Comparison of ENCODE assay signal across 2 cellular contexts in the genomic region with DNA sequence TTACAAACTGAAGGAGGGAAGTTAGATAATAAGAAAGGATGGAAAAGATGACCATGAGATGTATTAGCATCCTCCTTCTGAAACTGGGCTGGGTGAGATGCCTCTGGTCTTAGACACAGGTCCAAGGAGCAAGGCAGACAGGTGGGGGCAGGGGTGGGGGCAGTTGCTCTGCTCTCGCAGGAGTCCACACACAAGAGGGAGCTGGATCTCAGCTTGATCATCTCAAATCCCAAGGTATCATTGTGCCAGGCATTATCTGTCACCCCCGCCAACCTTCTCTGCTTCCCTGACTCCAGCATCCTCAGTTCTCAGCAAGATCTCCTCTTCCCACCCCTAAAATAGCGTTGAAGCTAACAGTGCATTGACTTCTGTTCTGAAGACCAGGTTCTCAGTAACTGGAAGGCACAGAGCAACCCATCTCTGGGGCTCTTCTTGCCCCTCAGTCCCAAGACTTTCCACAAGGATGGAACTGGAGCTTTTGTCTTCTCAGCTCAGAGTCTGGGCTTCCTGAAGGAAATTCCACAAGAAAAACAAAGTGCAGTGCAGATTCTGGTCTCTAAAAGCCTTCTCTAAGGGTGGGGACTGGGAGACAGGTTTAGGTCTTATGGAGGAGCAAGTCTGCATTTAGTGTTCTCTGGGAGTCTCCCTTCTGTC.
TF ChIP-seq lines count a peak whose summit lies in the region.

No MANE protein-coding gene starts in this region.

TF ChIP-seq in HCT116, 20 proteins besides CTCF, POLR2A, EP300 and RAD21 (continued from another document):
- TF ChIP-seq, protein P1, sequence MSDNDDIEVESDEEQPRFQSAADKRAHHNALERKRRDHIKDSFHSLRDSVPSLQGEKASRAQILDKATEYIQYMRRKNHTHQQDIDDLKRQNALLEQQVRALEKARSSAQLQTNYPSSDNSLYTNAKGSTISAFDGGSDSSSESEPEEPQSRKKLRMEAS (IDR thresholded peaks at IDR 0.05): no peak
- TF ChIP-seq SRF (IDR thresholded peaks at IDR 0.05; ENCODE audit: low read depth) (no peak), YY1 (IDR thresholded peaks at IDR 0.05; ENCODE audit: extremely low read depth, insufficient replicate concordance, low read depth, low read length) (no peak), FOSL1 (IDR thresholded peaks at IDR 0.05; ENCODE audit: low read depth) (no peak), EGR1 (IDR thresholded peaks at IDR 0.05; ENCODE audit: low read depth) (no peak), POLR2AphosphoS5 (IDR thresholded peaks at IDR 0.05; ENCODE audit: low read depth, low read length) (no peak), ZNF274 (IDR thresholded peaks at IDR 0.05; ENCODE audit: low read depth, low read length) (no peak), SIN3A (IDR thresholded peaks at IDR 0.05; ENCODE audit: low read depth) (no peak), EZH2 (IDR thresholded peaks at IDR 0.05) (no peak)
- TF ChIP-seq, protein P2, sequence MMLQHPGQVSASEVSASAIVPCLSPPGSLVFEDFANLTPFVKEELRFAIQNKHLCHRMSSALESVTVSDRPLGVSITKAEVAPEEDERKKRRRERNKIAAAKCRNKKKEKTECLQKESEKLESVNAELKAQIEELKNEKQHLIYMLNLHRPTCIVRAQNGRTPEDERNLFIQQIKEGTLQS (IDR thresholded peaks at IDR 0.05): no peak
- TF ChIP-seq, protein P3, sequence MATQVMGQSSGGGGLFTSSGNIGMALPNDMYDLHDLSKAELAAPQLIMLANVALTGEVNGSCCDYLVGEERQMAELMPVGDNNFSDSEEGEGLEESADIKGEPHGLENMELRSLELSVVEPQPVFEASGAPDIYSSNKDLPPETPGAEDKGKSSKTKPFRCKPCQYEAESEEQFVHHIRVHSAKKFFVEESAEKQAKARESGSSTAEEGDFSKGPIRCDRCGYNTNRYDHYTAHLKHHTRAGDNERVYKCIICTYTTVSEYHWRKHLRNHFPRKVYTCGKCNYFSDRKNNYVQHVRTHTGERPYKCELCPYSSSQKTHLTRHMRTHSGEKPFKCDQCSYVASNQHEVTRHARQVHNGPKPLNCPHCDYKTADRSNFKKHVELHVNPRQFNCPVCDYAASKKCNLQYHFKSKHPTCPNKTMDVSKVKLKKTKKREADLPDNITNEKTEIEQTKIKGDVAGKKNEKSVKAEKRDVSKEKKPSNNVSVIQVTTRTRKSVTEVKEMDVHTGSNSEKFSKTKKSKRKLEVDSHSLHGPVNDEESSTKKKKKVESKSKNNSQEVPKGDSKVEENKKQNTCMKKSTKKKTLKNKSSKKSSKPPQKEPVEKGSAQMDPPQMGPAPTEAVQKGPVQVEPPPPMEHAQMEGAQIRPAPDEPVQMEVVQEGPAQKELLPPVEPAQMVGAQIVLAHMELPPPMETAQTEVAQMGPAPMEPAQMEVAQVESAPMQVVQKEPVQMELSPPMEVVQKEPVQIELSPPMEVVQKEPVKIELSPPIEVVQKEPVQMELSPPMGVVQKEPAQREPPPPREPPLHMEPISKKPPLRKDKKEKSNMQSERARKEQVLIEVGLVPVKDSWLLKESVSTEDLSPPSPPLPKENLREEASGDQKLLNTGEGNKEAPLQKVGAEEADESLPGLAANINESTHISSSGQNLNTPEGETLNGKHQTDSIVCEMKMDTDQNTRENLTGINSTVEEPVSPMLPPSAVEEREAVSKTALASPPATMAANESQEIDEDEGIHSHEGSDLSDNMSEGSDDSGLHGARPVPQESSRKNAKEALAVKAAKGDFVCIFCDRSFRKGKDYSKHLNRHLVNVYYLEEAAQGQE (IDR thresholded peaks at IDR 0.05; ENCODE audit: low read depth): no peak
- TF ChIP-seq, protein P4, sequence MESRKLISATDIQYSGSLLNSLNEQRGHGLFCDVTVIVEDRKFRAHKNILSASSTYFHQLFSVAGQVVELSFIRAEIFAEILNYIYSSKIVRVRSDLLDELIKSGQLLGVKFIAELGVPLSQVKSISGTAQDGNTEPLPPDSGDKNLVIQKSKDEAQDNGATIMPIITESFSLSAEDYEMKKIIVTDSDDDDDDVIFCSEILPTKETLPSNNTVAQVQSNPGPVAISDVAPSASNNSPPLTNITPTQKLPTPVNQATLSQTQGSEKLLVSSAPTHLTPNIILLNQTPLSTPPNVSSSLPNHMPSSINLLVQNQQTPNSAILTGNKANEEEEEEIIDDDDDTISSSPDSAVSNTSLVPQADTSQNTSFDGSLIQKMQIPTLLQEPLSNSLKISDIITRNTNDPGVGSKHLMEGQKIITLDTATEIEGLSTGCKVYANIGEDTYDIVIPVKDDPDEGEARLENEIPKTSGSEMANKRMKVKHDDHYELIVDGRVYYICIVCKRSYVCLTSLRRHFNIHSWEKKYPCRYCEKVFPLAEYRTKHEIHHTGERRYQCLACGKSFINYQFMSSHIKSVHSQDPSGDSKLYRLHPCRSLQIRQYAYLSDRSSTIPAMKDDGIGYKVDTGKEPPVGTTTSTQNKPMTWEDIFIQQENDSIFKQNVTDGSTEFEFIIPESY (IDR thresholded peaks at IDR 0.05; ENCODE audit: extremely low read depth, insufficient replicate concordance, low read length): no peak

TF ChIP-seq in WTC11, 78 proteins besides CTCF, POLR2A, EP300 and RAD21:
- TF ChIP-seq, protein P5, sequence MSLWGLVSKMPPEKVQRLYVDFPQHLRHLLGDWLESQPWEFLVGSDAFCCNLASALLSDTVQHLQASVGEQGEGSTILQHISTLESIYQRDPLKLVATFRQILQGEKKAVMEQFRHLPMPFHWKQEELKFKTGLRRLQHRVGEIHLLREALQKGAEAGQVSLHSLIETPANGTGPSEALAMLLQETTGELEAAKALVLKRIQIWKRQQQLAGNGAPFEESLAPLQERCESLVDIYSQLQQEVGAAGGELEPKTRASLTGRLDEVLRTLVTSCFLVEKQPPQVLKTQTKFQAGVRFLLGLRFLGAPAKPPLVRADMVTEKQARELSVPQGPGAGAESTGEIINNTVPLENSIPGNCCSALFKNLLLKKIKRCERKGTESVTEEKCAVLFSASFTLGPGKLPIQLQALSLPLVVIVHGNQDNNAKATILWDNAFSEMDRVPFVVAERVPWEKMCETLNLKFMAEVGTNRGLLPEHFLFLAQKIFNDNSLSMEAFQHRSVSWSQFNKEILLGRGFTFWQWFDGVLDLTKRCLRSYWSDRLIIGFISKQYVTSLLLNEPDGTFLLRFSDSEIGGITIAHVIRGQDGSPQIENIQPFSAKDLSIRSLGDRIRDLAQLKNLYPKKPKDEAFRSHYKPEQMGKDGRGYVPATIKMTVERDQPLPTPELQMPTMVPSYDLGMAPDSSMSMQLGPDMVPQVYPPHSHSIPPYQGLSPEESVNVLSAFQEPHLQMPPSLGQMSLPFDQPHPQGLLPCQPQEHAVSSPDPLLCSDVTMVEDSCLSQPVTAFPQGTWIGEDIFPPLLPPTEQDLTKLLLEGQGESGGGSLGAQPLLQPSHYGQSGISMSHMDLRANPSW (CRISPR knock-in tag; conservative IDR thresholded peaks at IDR 0.05; ENCODE audit: low read depth): no peak
- TF ChIP-seq TEAD1 (CRISPR knock-in tag; IDR thresholded peaks at IDR 0.05): no peak
- TF ChIP-seq, protein P6, sequence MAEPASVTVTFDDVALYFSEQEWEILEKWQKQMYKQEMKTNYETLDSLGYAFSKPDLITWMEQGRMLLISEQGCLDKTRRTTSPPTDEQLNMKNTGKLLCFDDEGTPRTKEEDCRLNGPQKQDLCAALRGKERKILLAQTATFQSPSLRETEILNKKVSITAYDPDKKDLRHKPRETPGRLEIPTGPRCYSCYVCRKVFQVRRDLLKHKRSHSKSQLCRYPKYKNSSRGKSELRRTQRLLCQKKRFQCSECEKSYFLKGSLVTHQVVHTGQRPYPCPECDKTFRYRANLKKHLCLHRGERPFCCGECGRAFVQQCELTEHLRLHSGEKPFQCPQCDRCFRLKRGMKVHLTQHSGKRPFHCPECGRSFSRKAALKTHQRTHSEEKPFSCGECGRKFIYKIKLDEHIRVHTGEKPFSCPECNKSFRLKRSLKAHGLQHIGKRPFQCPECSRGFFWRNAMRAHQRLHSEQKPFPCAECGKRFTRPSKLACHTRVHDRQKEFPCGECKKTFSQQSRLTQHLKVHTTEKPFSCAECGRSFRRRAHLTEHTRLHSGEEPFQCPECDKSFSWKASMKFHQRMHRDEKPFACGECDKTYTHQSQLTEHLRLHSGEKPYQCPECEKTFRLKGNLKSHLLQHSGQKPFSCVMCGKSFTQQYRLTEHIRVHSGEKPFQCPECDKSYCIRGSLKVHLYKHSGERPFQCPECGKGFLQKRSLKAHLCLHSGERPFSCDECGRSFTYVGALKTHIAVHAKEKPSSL (CRISPR knock-in tag; conservative IDR thresholded peaks at IDR 0.05): no peak
- TF ChIP-seq MXD4 (CRISPR knock-in tag; IDR thresholded peaks at IDR 0.05; ENCODE audit: borderline replicate concordance): no peak
- no peak for TF ChIP-seq ZNF121 (CRISPR knock-in tag; IDR thresholded peaks at IDR 0.05)
- TF ChIP-seq ZNF396 (CRISPR knock-in tag; IDR thresholded peaks at IDR 0.05; ENCODE audit: borderline replicate concordance): no peak
- TF ChIP-seq, protein P7, sequence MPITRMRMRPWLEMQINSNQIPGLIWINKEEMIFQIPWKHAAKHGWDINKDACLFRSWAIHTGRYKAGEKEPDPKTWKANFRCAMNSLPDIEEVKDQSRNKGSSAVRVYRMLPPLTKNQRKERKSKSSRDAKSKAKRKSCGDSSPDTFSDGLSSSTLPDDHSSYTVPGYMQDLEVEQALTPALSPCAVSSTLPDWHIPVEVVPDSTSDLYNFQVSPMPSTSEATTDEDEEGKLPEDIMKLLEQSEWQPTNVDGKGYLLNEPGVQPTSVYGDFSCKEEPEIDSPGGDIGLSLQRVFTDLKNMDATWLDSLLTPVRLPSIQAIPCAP (CRISPR knock-in tag; IDR thresholded peaks at IDR 0.05): no peak
- no peak for TF ChIP-seq NFYB (CRISPR knock-in tag; conservative IDR thresholded peaks at IDR 0.05; ENCODE audit: low read depth)
- TF ChIP-seq ZNF416 (CRISPR knock-in tag; IDR thresholded peaks at IDR 0.05): no peak
- TF ChIP-seq CREM (CRISPR knock-in tag; IDR thresholded peaks at IDR 0.05): no peak
- TF ChIP-seq, protein P8, sequence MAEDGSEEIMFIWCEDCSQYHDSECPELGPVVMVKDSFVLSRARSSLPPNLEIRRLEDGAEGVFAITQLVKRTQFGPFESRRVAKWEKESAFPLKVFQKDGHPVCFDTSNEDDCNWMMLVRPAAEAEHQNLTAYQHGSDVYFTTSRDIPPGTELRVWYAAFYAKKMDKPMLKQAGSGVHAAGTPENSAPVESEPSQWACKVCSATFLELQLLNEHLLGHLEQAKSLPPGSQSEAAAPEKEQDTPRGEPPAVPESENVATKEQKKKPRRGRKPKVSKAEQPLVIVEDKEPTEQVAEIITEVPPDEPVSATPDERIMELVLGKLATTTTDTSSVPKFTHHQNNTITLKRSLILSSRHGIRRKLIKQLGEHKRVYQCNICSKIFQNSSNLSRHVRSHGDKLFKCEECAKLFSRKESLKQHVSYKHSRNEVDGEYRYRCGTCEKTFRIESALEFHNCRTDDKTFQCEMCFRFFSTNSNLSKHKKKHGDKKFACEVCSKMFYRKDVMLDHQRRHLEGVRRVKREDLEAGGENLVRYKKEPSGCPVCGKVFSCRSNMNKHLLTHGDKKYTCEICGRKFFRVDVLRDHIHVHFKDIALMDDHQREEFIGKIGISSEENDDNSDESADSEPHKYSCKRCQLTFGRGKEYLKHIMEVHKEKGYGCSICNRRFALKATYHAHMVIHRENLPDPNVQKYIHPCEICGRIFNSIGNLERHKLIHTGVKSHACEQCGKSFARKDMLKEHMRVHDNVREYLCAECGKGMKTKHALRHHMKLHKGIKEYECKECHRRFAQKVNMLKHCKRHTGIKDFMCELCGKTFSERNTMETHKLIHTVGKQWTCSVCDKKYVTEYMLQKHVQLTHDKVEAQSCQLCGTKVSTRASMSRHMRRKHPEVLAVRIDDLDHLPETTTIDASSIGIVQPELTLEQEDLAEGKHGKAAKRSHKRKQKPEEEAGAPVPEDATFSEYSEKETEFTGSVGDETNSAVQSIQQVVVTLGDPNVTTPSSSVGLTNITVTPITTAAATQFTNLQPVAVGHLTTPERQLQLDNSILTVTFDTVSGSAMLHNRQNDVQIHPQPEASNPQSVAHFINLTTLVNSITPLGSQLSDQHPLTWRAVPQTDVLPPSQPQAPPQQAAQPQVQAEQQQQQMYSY (CRISPR knock-in tag; IDR thresholded peaks at IDR 0.05): no peak
- TF ChIP-seq, protein P9, sequence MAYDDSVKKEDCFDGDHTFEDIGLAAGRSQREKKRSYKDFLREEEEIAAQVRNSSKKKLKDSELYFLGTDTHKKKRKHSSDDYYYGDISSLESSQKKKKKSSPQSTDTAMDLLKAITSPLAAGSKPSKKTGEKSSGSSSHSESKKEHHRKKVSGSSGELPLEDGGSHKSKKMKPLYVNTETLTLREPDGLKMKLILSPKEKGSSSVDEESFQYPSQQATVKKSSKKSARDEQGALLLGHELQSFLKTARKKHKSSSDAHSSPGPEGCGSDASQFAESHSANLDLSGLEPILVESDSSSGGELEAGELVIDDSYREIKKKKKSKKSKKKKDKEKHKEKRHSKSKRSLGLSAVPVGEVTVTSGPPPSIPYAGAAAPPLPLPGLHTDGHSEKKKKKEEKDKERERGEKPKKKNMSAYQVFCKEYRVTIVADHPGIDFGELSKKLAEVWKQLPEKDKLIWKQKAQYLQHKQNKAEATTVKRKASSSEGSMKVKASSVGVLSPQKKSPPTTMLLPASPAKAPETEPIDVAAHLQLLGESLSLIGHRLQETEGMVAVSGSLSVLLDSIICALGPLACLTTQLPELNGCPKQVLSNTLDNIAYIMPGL (CRISPR knock-in tag; IDR thresholded peaks at IDR 0.05): no peak
- no peak for TF ChIP-seq ATF1 (CRISPR knock-in tag; IDR thresholded peaks at IDR 0.05)
- TF ChIP-seq KAT7 (CRISPR knock-in tag; IDR thresholded peaks at IDR 0.05; ENCODE audit: borderline replicate concordance): no peak
